In genomic region chr5:143133721-143134120, GRCh38 we compare ENCODE assay signal across 24 cellular contexts.
DNase-seq lines count a peak whose midpoint lies in the region; ATAC-seq and TF ChIP-seq lines count a peak whose summit lies in the region.
"Had no signal": no experiment of that assay in that cellular context is flagged by ENCODE, and none has a peak within 500 bp of the region (broad histone marks: within the 10 kb centered on the region; RNA-seq: fewer than 3 reads in every experiment).

No MANE protein-coding gene starts in this region.

- H3K9me3 Mint-ChIP-seq in T-cell: no peaks in the 10 kb centered on the region
- H3K9me3 Mint-ChIP-seq: activated CD4-positive, alpha-beta T cell treated with anti-CD3 and anti-CD28 coated beads, Interleukin-2, amount 10 ng/mL, durations not matched to agents 24 days and 14 days; activated naive CD4-positive, alpha-beta T cell treated with anti-CD3 and anti-CD28 coated beads, Interleukin-2, amount 50 U/mL, for 72 hours; nephron progenitor cell; stimulated activated naive CD8-positive, alpha-beta T cell treated with anti-CD3 and anti-CD28 coated beads, Interleukin-15, amount 100 ng/mL, for 72 hours; T-helper 1 cell treated with Interleukin-12 subunit alpha and Interleukin-12 subunit beta and Interleukin-4 antibody, amounts not matched to agents 30 μg/mL and 1 μg/mL, for 36 hours had no signal

- H3K27me3 ChIP-seq in mammary epithelial cell (ENCODE audit: insufficient read depth, low read length): no peaks in the 10 kb centered on the region
- no peaks in the 10 kb centered on the region for H3K27me3 ChIP-seq in skeletal muscle tissue (ENCODE audit: control insufficient read depth in 3 of 3, insufficient read depth in 3 of 3, low read length in 3 of 3)
- H3K27me3 ChIP-seq in BE2C: no peaks in the 10 kb centered on the region
- H3K27me3 ChIP-seq: tibial nerve had no signal

- TF ChIP-seq CTCF in mammary epithelial cell (conservative IDR thresholded peaks at IDR 0.05 in 1 of 2, IDR thresholded peaks at IDR 0.05 in 1 of 2; ENCODE audit: extremely low read depth in 1 of 2, insufficient read depth in 1 of 2, low read depth in 1 of 2, low read length in 2 of 2) (no peak), BE2C (IDR thresholded peaks at IDR 0.05; ENCODE audit: low read depth, low read length) (no peak)

- no peaks in the 10 kb centered on the region for H3K27me3 Mint-ChIP-seq in T-cell
- H3K27me3 Mint-ChIP-seq: activated CD4-positive, alpha-beta T cell treated with anti-CD3 and anti-CD28 coated beads, Interleukin-2, amount 10 ng/mL, durations not matched to agents 24 days and 14 days; stimulated activated naive CD8-positive, alpha-beta T cell treated with anti-CD3 and anti-CD28 coated beads, Interleukin-15, amount 100 ng/mL, for 72 hours had no signal

- no peaks in the 10 kb centered on the region for H3K36me3 ChIP-seq in mammary epithelial cell (ENCODE audit: insufficient read depth, low read length)
- no peaks in the 10 kb centered on the region for H3K36me3 ChIP-seq in skeletal muscle tissue (ENCODE audit: control insufficient read depth in 3 of 3, insufficient read depth in 3 of 3, low read length in 3 of 3)
- peaks cover 3% of the 10 kb centered on the region; the same call in 1 of the 2 replicates for H3K36me3 ChIP-seq in BE2C
- H3K36me3 ChIP-seq: prostate gland had no signal

- no peaks in the 10 kb centered on the region for H4K20me1 ChIP-seq in mammary epithelial cell (ENCODE audit: insufficient read depth, low read length)

- intact Hi-C loops in mammary epithelial cell (cut with micrococcal nuclease): no loop called here

- H3K27ac ChIP-seq in mammary epithelial cell (ENCODE audit: insufficient read depth, low read depth, low read length) (no peak overlapping the region), skeletal muscle tissue (ENCODE audit: low read depth, low read length) (peak overlapping the region; percentile 79)
- H3K27ac ChIP-seq: 22Rv1, prostate gland had no signal

- peak overlapping the region; percentile 18 for H2AFZ ChIP-seq in mammary epithelial cell (ENCODE audit: low read depth, low read length)

- DNase-seq in NCI-H2171 treated with DMSO at 0.1 percent for 48 hours (lab: John Stamatoyannopoulos, UW): peak; percentile 38
- no peak for DNase-seq in NCI-H2171 (lab: John Stamatoyannopoulos, UW)
- no peak for DNase-seq in mammary epithelial cell
- peak; percentile 66 for DNase-seq in myocyte (ENCODE audit: low read depth)
- no peak for DNase-seq in BE2C
- no peak for DNase-seq in cerebellar nuclear complex (lab: John Stamatoyannopoulos, UW)
- DNase-seq in T-cell: no peak
- DNase-seq: activated CD4-positive, alpha-beta T cell treated with anti-CD3 and anti-CD28 coated beads, Interleukin-2, amount 10 ng/mL, durations not matched to agents 24 days and 14 days; erythroblast; head of caudate nucleus; Kasumi-1; left cardiac atrium; midbrain; NCI-H1092 treated with DMSO at 0.1 percent for 48 hours; NCI-H2081; NCI-H524 treated with DMSO at 0.1 percent for 48 hours; nephron progenitor cell; stimulated activated naive CD8-positive, alpha-beta T cell treated with anti-CD3 and anti-CD28 coated beads, Interleukin-15, amount 100 ng/mL, for 72 hours had no signal

- peaks cover 36% of the 10 kb centered on the region for H3K36me3 Mint-ChIP-seq in T-cell
- H3K36me3 Mint-ChIP-seq: activated naive CD4-positive, alpha-beta T cell treated with anti-CD3 and anti-CD28 coated beads, Interleukin-2, amount 50 U/mL, for 72 hours had no signal

- no peak overlapping the region for H3K4me3 ChIP-seq in mammary epithelial cell (replicated peaks in 1 of 3; ENCODE audit: insufficient read depth in 1 of 3, low read depth in 2 of 3, low read length in 3 of 3)
- H3K4me3 ChIP-seq in skeletal muscle tissue (ENCODE audit: low read length in 3 of 3): peak overlapping the region; percentile 45 to 63 (median 61)
- no peak overlapping the region for H3K4me3 ChIP-seq in BE2C (ENCODE audit: low read depth, low read length)
- H3K4me3 ChIP-seq: prostate gland, tibial nerve had no signal

- in situ Hi-C loops in mammary epithelial cell (cut with MboI; ENCODE audit: low sequenced_read_pairs in 2 of 2): no loop called here

- 49% methylated on average over 11 of the region's 11 CpGs for WGBS in mammary epithelial cell (ENCODE audit: low coverage, missing lambda C conversion rate)

- H3K27ac Mint-ChIP-seq in T-cell: no peak overlapping the region
- H3K27ac Mint-ChIP-seq: activated CD4-positive, alpha-beta T cell treated with anti-CD3 and anti-CD28 coated beads, Interleukin-2, amount 10 ng/mL, durations not matched to agents 24 days and 14 days; activated naive CD4-positive, alpha-beta T cell treated with anti-CD3 and anti-CD28 coated beads, Interleukin-2, amount 50 U/mL, for 72 hours; nephron progenitor cell; stimulated activated naive CD8-positive, alpha-beta T cell treated with anti-CD3 and anti-CD28 coated beads, Interleukin-15, amount 100 ng/mL, for 72 hours; T-helper 1 cell treated with Interleukin-12 subunit alpha and Interleukin-12 subunit beta and Interleukin-4 antibody, amounts not matched to agents 30 μg/mL and 1 μg/mL, for 36 hours had no signal

- H3K4me3 Mint-ChIP-seq in T-cell: no peak overlapping the region
- H3K4me3 Mint-ChIP-seq: activated CD4-positive, alpha-beta T cell treated with anti-CD3 and anti-CD28 coated beads, Interleukin-2, amount 10 ng/mL, durations not matched to agents 24 days and 14 days; nephron progenitor cell; stimulated activated naive CD8-positive, alpha-beta T cell treated with anti-CD3 and anti-CD28 coated beads, Interleukin-15, amount 100 ng/mL, for 72 hours; T-helper 1 cell treated with Interleukin-12 subunit alpha and Interleukin-12 subunit beta and Interleukin-4 antibody, amounts not matched to agents 30 μg/mL and 1 μg/mL, for 36 hours had no signal

- H3K4me1 Mint-ChIP-seq in T-cell: no peaks in the 10 kb centered on the region

- no peaks in the 10 kb centered on the region for H3K79me2 ChIP-seq in mammary epithelial cell (ENCODE audit: insufficient read depth, low read length)

- H3K9ac ChIP-seq in mammary epithelial cell (ENCODE audit: insufficient read depth, low read length): no peak overlapping the region
- H3K9ac ChIP-seq in skeletal muscle tissue (ENCODE audit: low read depth in 1 of 3, low read length in 3 of 3): peak overlapping the region; percentile 40 to 71 (median 52)

- H3K4me2 ChIP-seq in mammary epithelial cell (ENCODE audit: insufficient read depth, low read depth, low read length): no peak overlapping the region

- H3K4me1 ChIP-seq in mammary epithelial cell (ENCODE audit: insufficient read depth, low read length): peaks cover 16% of the 10 kb centered on the region
- peaks cover 42 to 69% (median 57%) of the 10 kb centered on the region in 3 donors for H3K4me1 ChIP-seq in skeletal muscle tissue (ENCODE audit: control insufficient read depth in 3 of 3, insufficient read depth in 3 of 3, low read length in 3 of 3)
- peaks cover 11% of the 10 kb centered on the region for H3K4me1 ChIP-seq in BE2C

- no peaks in the 10 kb centered on the region for H3K9me3 ChIP-seq in mammary epithelial cell (replicated peaks; ENCODE audit: insufficient read depth, low read length)
- H3K9me3 ChIP-seq in skeletal muscle tissue (ENCODE audit: control insufficient read depth in 3 of 3, low read length in 3 of 3): no peaks in the 10 kb centered on the region
- H3K9me3 ChIP-seq in BE2C: no peaks in the 10 kb centered on the region
- H3K9me3 ChIP-seq: prostate gland, tibial nerve had no signal

- BruUV-seq in mammary epithelial cell (replicated peaks; lab: Mats Ljungman, UMichigan): no TSS peak

- CTCF ChIA-PET in mammary epithelial cell (lab: Charles Lee; ENCODE audit: low non-redundant PET): no interaction called here
- CTCF ChIA-PET in T-cell (lab: Charles Lee): no interaction called here

- no peak for ATAC-seq in T-cell (replicated peaks in 1 of 4)
- ATAC-seq: activated naive CD4-positive, alpha-beta T cell treated with anti-CD3 and anti-CD28 coated beads, Interleukin-2, amount 50 U/mL, for 72 hours; stimulated activated naive CD8-positive, alpha-beta T cell treated with anti-CD3 and anti-CD28 coated beads, Interleukin-15, amount 100 ng/mL, for 72 hours had no signal

- POLR2A ChIA-PET in T-cell (lab: Charles Lee): no interaction called here

- dilution Hi-C loops in mammary epithelial cell (cut with HindIII; ENCODE audit: low sequenced_read_pairs): no loop called here

Comparison
In these comparisons a context has a peak if more than half of its experiments do, and no peak if none do; other contexts are left out.
1. DNase-seq: peak in NCI-H2171 treated with DMSO at 0.1 percent for 48 hours (single experiment) and myocyte (single experiment); none in NCI-H2171 (single experiment), mammary epithelial cell (single experiment), BE2C (single experiment), cerebellar nuclear complex (0 of 2) and T-cell (0 of 34).
2. H3K4me3 ChIP-seq: peak in skeletal muscle tissue (3 of 3); none in mammary epithelial cell (0 of 3) and BE2C (single experiment).